1 cellular context compared by ENCODE assay signal in genomic region chr19:7629347-7630054, GRCh38.
TF ChIP-seq lines count a peak whose summit lies in the region.

Gene PET100, plus strand, starts transcription at chr19:7629793. Its CDS starts 41 bp downstream, at chr19:7629834.
Gene XAB2, minus strand, starts transcription at chr19:7629545. Its CDS starts 18 bp downstream, at chr19:7629527.

TF ChIP-seq in K562, 482 proteins besides CTCF, POLR2A, EP300 and RAD21 (continued from another document and continues in another):
- TF ChIP-seq SP2 (IDR thresholded peaks at IDR 0.05; ENCODE audit: extremely low read depth, low read depth, low read length, poor library complexity, severe bottlenecking): peak; percentile 62
- TF ChIP-seq SREBF1 (IDR thresholded peaks at IDR 0.05; ENCODE audit: borderline replicate concordance, low read depth, low read length): 0 out of 2 replicates have a peak, but pooled peaks have one; percentile 31
- TF ChIP-seq MTA1 (IDR thresholded peaks at IDR 0.05; ENCODE audit: borderline replicate concordance): peak; percentile 99
- no peak for TF ChIP-seq BCOR (IDR thresholded peaks at IDR 0.05)
- peak; percentile 70; the same call in 1 of the 2 replicates for TF ChIP-seq MYC (IDR thresholded peaks at IDR 0.05; ENCODE audit: low read depth, low read length)
- TF ChIP-seq MYC (CRISPR knock-in tag; IDR thresholded peaks at IDR 0.05; ENCODE audit: borderline replicate concordance, low read depth): no peak
- TF ChIP-seq BACH1 (tag; IDR thresholded peaks at IDR 0.05): peak; percentile 90
- 0 out of 2 replicates have a peak, but pooled peaks have one; percentile 6 for TF ChIP-seq TEAD4 (IDR thresholded peaks at IDR 0.05; ENCODE audit: low read length)
- TF ChIP-seq TEAD4 (CRISPR knock-in tag; IDR thresholded peaks at IDR 0.05; ENCODE audit: borderline replicate concordance): no peak
- TF ChIP-seq PML (IDR thresholded peaks at IDR 0.05; ENCODE audit: low read length): peak; percentile 17; the same call in 1 of the 2 replicates
- peak; percentile 55; the same call in 1 of the 2 replicates for TF ChIP-seq FOXP4 (CRISPR knock-in tag; IDR thresholded peaks at IDR 0.05; ENCODE audit: borderline replicate concordance)
- 0 out of 2 replicates have a peak, but pooled peaks have one; percentile 55 for TF ChIP-seq XRCC5 (IDR thresholded peaks at IDR 0.05; ENCODE audit: low read depth, low read length)
- no peak for TF ChIP-seq CBFA2T3 (IDR thresholded peaks at IDR 0.05)
- TF ChIP-seq C11orf30 (IDR thresholded peaks at IDR 0.05; ENCODE audit: low read depth): peak; percentile 100
- TF ChIP-seq MBD2 (IDR thresholded peaks at IDR 0.05; ENCODE audit: borderline replicate concordance, low read depth): peak; percentile 100
- TF ChIP-seq CREBBP (IDR thresholded peaks at IDR 0.05; ENCODE audit: low read depth, low read length): no peak
- TF ChIP-seq CREB3L1 (IDR thresholded peaks at IDR 0.05; ENCODE audit: borderline replicate concordance, low read depth): peak; percentile 34; the same call in 1 of the 2 replicates
- no peak for TF ChIP-seq NONO (IDR thresholded peaks at IDR 0.05; ENCODE audit: low read depth in 2 of 2, low read length in 1 of 2)
- peak; percentile 38 for TF ChIP-seq POLR2H (tag; IDR thresholded peaks at IDR 0.05; ENCODE audit: low read depth)
- TF ChIP-seq ZNF134 (CRISPR knock-in tag; conservative IDR thresholded peaks at IDR 0.05): no peak
- TF ChIP-seq KAT7 (CRISPR knock-in tag; IDR thresholded peaks at IDR 0.05; ENCODE audit: borderline replicate concordance): peak; percentile 78; the same call in 1 of the 2 replicates
- TF ChIP-seq NFYB (IDR thresholded peaks at IDR 0.05; ENCODE audit: extremely low read depth, insufficient read length): peak; percentile 75
- TF ChIP-seq ELF2 (CRISPR knock-in tag; IDR thresholded peaks at IDR 0.05): peak; percentile 99
- no peak for TF ChIP-seq HOMEZ (CRISPR knock-in tag; IDR thresholded peaks at IDR 0.05)
- no peak for TF ChIP-seq ILK (tag; IDR thresholded peaks at IDR 0.05; ENCODE audit: borderline replicate concordance, low read depth)
- TF ChIP-seq TAF7 (tag; IDR thresholded peaks at IDR 0.05): peak; percentile 57
- TF ChIP-seq FOXA1 (IDR thresholded peaks at IDR 0.05; ENCODE audit: borderline replicate concordance): no peak
- TF ChIP-seq MLLT1 (IDR thresholded peaks at IDR 0.05): peak in 1 of 2 experiments; percentile 97; a peak in 2 of 4 replicates
- TF ChIP-seq GMEB1 (CRISPR knock-in tag; IDR thresholded peaks at IDR 0.05): peak; percentile 42; the same call in 1 of the 2 replicates
- peak; percentile 82 for TF ChIP-seq SUPT5H (IDR thresholded peaks at IDR 0.05)
- peak; percentile 98 for TF ChIP-seq ELF1 (tag; IDR thresholded peaks at IDR 0.05)
- TF ChIP-seq TBP (optimal IDR thresholded peaks at IDR 0.05; ENCODE audit: low read depth, low read length): peak; percentile 71
- no peak for TF ChIP-seq ZNF398 (CRISPR knock-in tag; IDR thresholded peaks at IDR 0.05)
- peak; percentile 63 for TF ChIP-seq MEIS2 (IDR thresholded peaks at IDR 0.05; ENCODE audit: partially characterized antibody)
- no peak for TF ChIP-seq ZNF146 (CRISPR knock-in tag; IDR thresholded peaks at IDR 0.05; ENCODE audit: unreplicated experiment)
- TF ChIP-seq JUNB (CRISPR knock-in tag; conservative IDR thresholded peaks at IDR 0.05): no peak
- peak; percentile 74; the same call in 1 of the 2 replicates for TF ChIP-seq ETV5 (CRISPR knock-in tag; IDR thresholded peaks at IDR 0.05; ENCODE audit: low read depth)
- TF ChIP-seq PHF8 (IDR thresholded peaks at IDR 0.05; ENCODE audit: borderline replicate concordance, low read length): peak; percentile 87; the same call in 1 of the 2 replicates
- TF ChIP-seq RCOR1 (IDR thresholded peaks at IDR 0.05; ENCODE audit: borderline replicate concordance in 1 of 2, low read depth in 2 of 2, low read length in 2 of 2): peak in 1 of 2 experiments; percentile 32; a peak in 1 of 4 replicates
- TF ChIP-seq NCOR1 (IDR thresholded peaks at IDR 0.05): no peak
- peak; percentile 64 for TF ChIP-seq POLR2B (IDR thresholded peaks at IDR 0.05; ENCODE audit: low read depth, partially characterized antibody)
- TF ChIP-seq TAF1 (IDR thresholded peaks at IDR 0.05; ENCODE audit: control insufficient read depth, extremely low read depth, insufficient read depth, low read length, severe bottlenecking): peak; percentile 78
- 0 out of 2 replicates have a peak, but pooled peaks have one; percentile 49 for TF ChIP-seq ETS1 (conservative IDR thresholded peaks at IDR 0.05; ENCODE audit: control insufficient read depth, low read depth, low read length)
- TF ChIP-seq MNT (conservative IDR thresholded peaks at IDR 0.05): peak; percentile 88 to 96
- no peak for TF ChIP-seq STAT6 (CRISPR knock-in tag; IDR thresholded peaks at IDR 0.05)
- peak; percentile 98 for TF ChIP-seq ASH1L (IDR thresholded peaks at IDR 0.05; ENCODE audit: borderline replicate concordance, low read depth, partially characterized antibody)
- peak; percentile 66 for TF ChIP-seq ELF4 (CRISPR knock-in tag; IDR thresholded peaks at IDR 0.05)
- TF ChIP-seq YY1 (IDR thresholded peaks at IDR 0.05; ENCODE audit: borderline replicate concordance in 1 of 3, control insufficient read depth in 1 of 3, extremely low read depth in 1 of 3, insufficient read depth in 3 of 3, insufficient read length in 1 of 3, insufficient replicate concordance in 2 of 3, low read depth in 1 of 3, low read length in 2 of 3): peak; percentile 28 to 92 (median 88)
- peak; percentile 84 for TF ChIP-seq SP1 (CRISPR knock-in tag; IDR thresholded peaks at IDR 0.05)
- no peak for TF ChIP-seq CBX5 (IDR thresholded peaks at IDR 0.05; ENCODE audit: borderline replicate concordance, low read depth)
- peak; percentile 90 for TF ChIP-seq GABPB1 (CRISPR knock-in tag; IDR thresholded peaks at IDR 0.05)
